Comparison of ENCODE assay signal across 21 cellular contexts in genomic region chr11:133382217-133382746, GRCh38.
DNase-seq lines count a peak whose midpoint lies in the region; ATAC-seq and TF ChIP-seq lines count a peak whose summit lies in the region.
"Had no signal": no experiment of that assay in that cellular context is flagged by ENCODE, and none has a peak within 500 bp of the region (broad histone marks: within the 10 kb centered on the region; RNA-seq: fewer than 3 reads in every experiment).

No MANE protein-coding gene starts in this region.

- DNase-seq in HT-29 (ENCODE audit: low spot score) (peak; percentile 36), RWPE2 (ENCODE audit: low spot score) (no peak), medulla oblongata (ENCODE audit: extremely low spot score) (peak; percentile 56), sciatic nerve (ENCODE audit: low spot score) (no peak), osteoblast (ENCODE audit: insufficient read length, low spot score, missing footprints) (no peak)
- DNase-seq in activated effector memory CD4-positive, alpha-beta T cell treated with anti-CD3 and anti-CD28 coated beads, Interleukin-2, amount 50 U/mL, for 16 hours = no peak
- no peak for DNase-seq in CD4-positive, alpha-beta T cell
- DNase-seq: CD4-positive, alpha-beta memory T cell; DND-41; GM23248; H9; HFFc6; KBM-7; NCI-H1105 treated with DMSO at 0.1 percent for 48 hours; NCI-H1694; NCI-H2081; NCI-H2171; NCI-H345; NCI-H524; OCI-M1; SHP77 had no signal

- H3K27me3 ChIP-seq in RWPE2 (ENCODE audit: insufficient read depth, poor library complexity, severe bottlenecking) (no peaks in the 10 kb centered on the region), osteoblast (ENCODE audit: insufficient read depth, low read length) (no peaks in the 10 kb centered on the region)
- H3K27me3 ChIP-seq in CD4-positive, alpha-beta T cell (ENCODE audit: control insufficient read depth, insufficient read depth, low read length) = no peaks in the 10 kb centered on the region

- no peaks in the 10 kb centered on the region for H4K20me1 ChIP-seq in osteoblast (ENCODE audit: insufficient read depth, low read length)

- H3K9me3 Mint-ChIP-seq in CD4-positive, alpha-beta T cell = no peaks in the 10 kb centered on the region
- H3K9me3 Mint-ChIP-seq: H9 had no signal

- POLR2A ChIA-PET in CD4-positive, alpha-beta T cell (lab: Charles Lee) = no interaction called here

- H3K4me2 ChIP-seq in osteoblast (ENCODE audit: insufficient read depth, low read length) = no peak overlapping the region

- H2AFZ ChIP-seq in osteoblast (ENCODE audit: low read length) = no peak overlapping the region
- H2AFZ ChIP-seq: GM23248 had no signal

- H3K36me3 Mint-ChIP-seq in CD4-positive, alpha-beta T cell (ENCODE audit: low read depth) = no peaks in the 10 kb centered on the region
- H3K36me3 Mint-ChIP-seq: CD4-positive, alpha-beta memory T cell had no signal

- H3K4me3 ChIP-seq in RWPE2 (ENCODE audit: severe bottlenecking) (no peak overlapping the region), osteoblast (ENCODE audit: insufficient read depth, low read length) (no peak overlapping the region)
- H3K4me3 ChIP-seq: GM23248 had no signal

- intact Hi-C loops in sciatic nerve (cut with DNase I) = no loop called here
- intact Hi-C loops in CD4-positive, alpha-beta T cell (cut with DNase I, micrococcal nuclease) = no loop called here

- H3K4me3 Mint-ChIP-seq in CD4-positive, alpha-beta T cell = no peak overlapping the region
- H3K4me3 Mint-ChIP-seq: CD4-positive, alpha-beta memory T cell; H9; HFFc6 had no signal

- H3K4me1 ChIP-seq in RWPE2 (ENCODE audit: insufficient read depth, poor library complexity, severe bottlenecking) (no peaks in the 10 kb centered on the region), osteoblast (ENCODE audit: insufficient read depth, low read length) (no peaks in the 10 kb centered on the region)

- H3K79me2 ChIP-seq in osteoblast (ENCODE audit: insufficient read depth, low read length) = no peaks in the 10 kb centered on the region

- TF ChIP-seq CTCF in RWPE2 (IDR thresholded peaks at IDR 0.05; ENCODE audit: poor library complexity, severe bottlenecking) (no peak), osteoblast (IDR thresholded peaks at IDR 0.05; ENCODE audit: extremely low read depth, low read depth, low read length) (no peak)
- TF ChIP-seq CTCF in CD4-positive, alpha-beta T cell (IDR thresholded peaks at IDR 0.05) = no peak

- H3K27me3 Mint-ChIP-seq in CD4-positive, alpha-beta T cell = peaks cover 5% of the 10 kb centered on the region

- H3K27ac Mint-ChIP-seq in CD4-positive, alpha-beta T cell = no peak overlapping the region
- H3K27ac Mint-ChIP-seq: CD4-positive, alpha-beta memory T cell; HFFc6 had no signal

- H3K27ac ChIP-seq in RWPE2 (ENCODE audit: poor library complexity, severe bottlenecking) (no peak overlapping the region), osteoblast (ENCODE audit: low read depth, low read length) (no peak overlapping the region)
- H3K27ac ChIP-seq in CD4-positive, alpha-beta T cell (ENCODE audit: low read depth, low read length) = no peak overlapping the region
- H3K27ac ChIP-seq: GM23248 had no signal

- H3K36me3 ChIP-seq in RWPE2 (ENCODE audit: low read depth) (no peaks in the 10 kb centered on the region), osteoblast (ENCODE audit: insufficient read depth, low read length) (no peaks in the 10 kb centered on the region)

- H3K9me3 ChIP-seq in RWPE2 (ENCODE audit: severe bottlenecking) (no peaks in the 10 kb centered on the region), osteoblast (ENCODE audit: low read depth, low read length) (peaks cover 4% of the 10 kb centered on the region)
- H3K9me3 ChIP-seq in CD4-positive, alpha-beta T cell (ENCODE audit: control insufficient read depth, low read length) = no peaks in the 10 kb centered on the region

- H3K4me1 Mint-ChIP-seq in CD4-positive, alpha-beta T cell (ENCODE audit: low read depth) = no peaks in the 10 kb centered on the region
- H3K4me1 Mint-ChIP-seq: CD4-positive, alpha-beta memory T cell had no signal

- CTCF ChIA-PET in CD4-positive, alpha-beta T cell (lab: Charles Lee) = no interaction called here

- ATAC-seq in RWPE2 (ENCODE audit: low read depth) (peak; percentile 81), sciatic nerve (peak; percentile 68)
- no peak for ATAC-seq in CD4-positive, alpha-beta T cell (ENCODE audit: poor library complexity)

Comparison
In these comparisons a context has a peak if more than half of its experiments do, and no peak if none do; other contexts are left out.
1. DNase-seq: peak in HT-29 (single experiment) and medulla oblongata (single experiment); none in RWPE2 (single experiment), sciatic nerve (single experiment), activated effector memory CD4-positive, alpha-beta T cell treated with anti-CD3 and anti-CD28 coated beads, Interleukin-2, amount 50 U/mL, for 16 hours (single experiment), CD4-positive, alpha-beta T cell (0 of 10) and osteoblast (single experiment).